ENCODE assay signal across 20 cellular contexts in genomic region chr10:4427524-4427923, GRCh38.
"Had no signal": no experiment of that assay in that cellular context is flagged by ENCODE, and none has a peak within 500 bp of the region (broad histone marks: within the 10 kb centered on the region; RNA-seq: fewer than 3 reads in every experiment).

No MANE protein-coding gene starts in this region.

- H3K27ac Mint-ChIP-seq: activated CD4-positive, alpha-beta memory T cell treated with anti-CD3 and anti-CD28 coated beads, Interleukin-2, amount 10 ng/mL, durations not matched to agents 7 days and 5 days; brain; natural killer cell; stimulated activated naive CD8-positive, alpha-beta T cell treated with anti-CD3 and anti-CD28 coated beads, Interleukin-15, Interleukin-2, amounts not matched to agents 100 ng/mL and 50 ng/mL, for 24 hours; WTC11 had no signal

- H3K4me1 ChIP-seq: left lung, prostate gland had no signal

- H3K36me3 ChIP-seq: left lung, prostate gland had no signal

- H3K4me3 Mint-ChIP-seq: activated CD4-positive, alpha-beta memory T cell treated with anti-CD3 and anti-CD28 coated beads, Interleukin-2, amount 10 ng/mL, durations not matched to agents 7 days and 5 days; activated T-cell treated with anti-CD3 and anti-CD28 coated beads, Interleukin-2, amount 50 U/mL, for 4 hours; brain; natural killer cell; stimulated activated naive CD8-positive, alpha-beta T cell treated with anti-CD3 and anti-CD28 coated beads, Interleukin-15, Interleukin-2, amounts not matched to agents 100 ng/mL and 50 ng/mL, for 24 hours; WTC11 had no signal

- H3K9me3 Mint-ChIP-seq: activated CD4-positive, alpha-beta memory T cell treated with anti-CD3 and anti-CD28 coated beads, Interleukin-2, amount 10 ng/mL, durations not matched to agents 7 days and 5 days; brain; natural killer cell; WTC11 had no signal

- H3K4me1 Mint-ChIP-seq: activated CD4-positive, alpha-beta memory T cell treated with anti-CD3 and anti-CD28 coated beads, Interleukin-2, amount 10 ng/mL, durations not matched to agents 7 days and 5 days had no signal

- H3K36me3 Mint-ChIP-seq: activated naive CD4-positive, alpha-beta T cell treated with anti-CD3 and anti-CD28 coated beads, Interleukin-2, amount 50 U/mL, for 72 hours; brain; natural killer cell; WTC11 had no signal

- H3K27ac ChIP-seq: coronary artery, prostate gland had no signal

- H3K27me3 Mint-ChIP-seq: activated CD4-positive, alpha-beta memory T cell treated with anti-CD3 and anti-CD28 coated beads, Interleukin-2, amount 10 ng/mL, durations not matched to agents 7 days and 5 days had no signal

- H3K4me3 ChIP-seq: coronary artery, left lung, prostate gland, skin epidermis had no signal

- DNase-seq: activated CD4-positive, alpha-beta memory T cell treated with anti-CD3 and anti-CD28 coated beads, Interleukin-2, amount 10 ng/mL, durations not matched to agents 7 days and 5 days; activated CD4-positive, alpha-beta T cell treated with anti-CD3 and anti-CD28 coated beads for 4 hours; activated effector memory CD4-positive, alpha-beta T cell treated with anti-CD3 and anti-CD28 coated beads, Interleukin-2, amount 50 U/mL, for 16 hours; activated T-cell treated with anti-CD3 and anti-CD28 coated beads, Interleukin-2, amount 50 U/mL, for 4 hours; amniotic stem cell; central memory CD4-positive, alpha-beta T cell; hippocampal formation; kidney; left lung; natural killer cell; occipital lobe; right cardiac atrium; SW 1271 had no signal

- H3K27me3 ChIP-seq: left lung had no signal

- ATAC-seq: activated naive CD4-positive, alpha-beta T cell treated with anti-CD3 and anti-CD28 coated beads, Interleukin-2, amount 50 U/mL, for 72 hours; activated T-cell treated with anti-CD3 and anti-CD28 coated beads, Interleukin-2, amount 50 U/mL, for 4 hours; left lung; natural killer cell; right cardiac atrium; WTC11 had no signal

- H3K9me3 ChIP-seq: left lung, prostate gland had no signal
